ENCODE assay signal across 2 cellular contexts in genomic region chr10:85187047-85187446, GRCh38.
TF ChIP-seq lines count a peak whose summit lies in the region.

No MANE protein-coding gene starts in this region.

TF ChIP-seq in liver, 16 proteins besides CTCF, POLR2A, EP300 and RAD21 (continued from another document):
- TF ChIP-seq, protein P1, sequence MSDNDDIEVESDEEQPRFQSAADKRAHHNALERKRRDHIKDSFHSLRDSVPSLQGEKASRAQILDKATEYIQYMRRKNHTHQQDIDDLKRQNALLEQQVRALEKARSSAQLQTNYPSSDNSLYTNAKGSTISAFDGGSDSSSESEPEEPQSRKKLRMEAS (IDR thresholded peaks at IDR 0.05), result no peak
- TF ChIP-seq JUND (IDR thresholded peaks at IDR 0.05), result no peak
- TF ChIP-seq NR2F2 (IDR thresholded peaks at IDR 0.05), result no peak
- no peak for TF ChIP-seq HNF4A (conservative IDR thresholded peaks at IDR 0.05)
- TF ChIP-seq, protein P2, sequence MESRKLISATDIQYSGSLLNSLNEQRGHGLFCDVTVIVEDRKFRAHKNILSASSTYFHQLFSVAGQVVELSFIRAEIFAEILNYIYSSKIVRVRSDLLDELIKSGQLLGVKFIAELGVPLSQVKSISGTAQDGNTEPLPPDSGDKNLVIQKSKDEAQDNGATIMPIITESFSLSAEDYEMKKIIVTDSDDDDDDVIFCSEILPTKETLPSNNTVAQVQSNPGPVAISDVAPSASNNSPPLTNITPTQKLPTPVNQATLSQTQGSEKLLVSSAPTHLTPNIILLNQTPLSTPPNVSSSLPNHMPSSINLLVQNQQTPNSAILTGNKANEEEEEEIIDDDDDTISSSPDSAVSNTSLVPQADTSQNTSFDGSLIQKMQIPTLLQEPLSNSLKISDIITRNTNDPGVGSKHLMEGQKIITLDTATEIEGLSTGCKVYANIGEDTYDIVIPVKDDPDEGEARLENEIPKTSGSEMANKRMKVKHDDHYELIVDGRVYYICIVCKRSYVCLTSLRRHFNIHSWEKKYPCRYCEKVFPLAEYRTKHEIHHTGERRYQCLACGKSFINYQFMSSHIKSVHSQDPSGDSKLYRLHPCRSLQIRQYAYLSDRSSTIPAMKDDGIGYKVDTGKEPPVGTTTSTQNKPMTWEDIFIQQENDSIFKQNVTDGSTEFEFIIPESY (IDR thresholded peaks at IDR 0.05), result no peak
- TF ChIP-seq RXRA (IDR thresholded peaks at IDR 0.05), result no peak
- no peak for TF ChIP-seq FOXA1 (IDR thresholded peaks at IDR 0.05)
- TF ChIP-seq REST (IDR thresholded peaks at IDR 0.05), result no peak

TF ChIP-seq in HepG2, 621 proteins besides CTCF, POLR2A, EP300 and RAD21:
- no peak for TF ChIP-seq ZBTB34 (CRISPR knock-in tag; IDR thresholded peaks at IDR 0.05)
- no peak for TF ChIP-seq ZFP82 (CRISPR knock-in tag; IDR thresholded peaks at IDR 0.05; ENCODE audit: borderline replicate concordance)
- no peak for TF ChIP-seq ZNF646 (CRISPR knock-in tag; IDR thresholded peaks at IDR 0.05)
- TF ChIP-seq ZNF670 (CRISPR knock-in tag; IDR thresholded peaks at IDR 0.05; ENCODE audit: borderline replicate concordance), result no peak
- no peak for TF ChIP-seq HBP1 (CRISPR knock-in tag; IDR thresholded peaks at IDR 0.05; ENCODE audit: low read depth)
- no peak for TF ChIP-seq ZFYVE20 (CRISPR knock-in tag; IDR thresholded peaks at IDR 0.05; ENCODE audit: borderline replicate concordance, low read depth)
